Comparison of ENCODE assay signal across 8 cellular contexts in genomic region chr9:89312154-89312616, GRCh38. TPM values are rescaled to one million over a fixed set of nuclear protein-coding genes. Genes with fewer than 3 reads are reported as not detected.
DNase-seq lines count a peak whose midpoint lies in the region; ATAC-seq, FAIRE-seq and TF ChIP-seq lines count a peak whose summit lies in the region.

No MANE protein-coding gene starts in this region.

- no TSS peak for BruUV-seq in endothelial cell of umbilical vein (replicated peaks; lab: Mats Ljungman, UMichigan)

- dilution Hi-C loops in endothelial cell of umbilical vein (cut with MboI; ENCODE audit: extremely low pct_ligation_motif_present, low sequenced_read_pairs), result no loop called here

- peak; percentile 17 for DNase-seq in activated CD4-positive, alpha-beta T cell treated with anti-CD3 and anti-CD28 coated beads for 36 hours
- no peak for DNase-seq in activated CD4-positive, alpha-beta T cell treated with anti-CD3 and anti-CD28 coated beads for 1 hour
- peak; percentile 28 for DNase-seq in RPMI7951 (ENCODE audit: low read depth)
- peak; percentile 59 for DNase-seq in endothelial cell of umbilical vein (ENCODE audit: low read depth, low spot score)
- peak in 1 of 2 donors; percentile 21 for DNase-seq in trophoblast cell
- no peak for DNase-seq in Ammon's horn (ENCODE audit: low spot score)
- no peak for DNase-seq in activated effector memory CD4-positive, alpha-beta T cell treated with anti-CD3 and anti-CD28 coated beads, Interleukin-2, amount 50 U/mL, for 16 hours

- H3K4me2 ChIP-seq in endothelial cell of umbilical vein (ENCODE audit: insufficient read depth, low read length) (peak overlapping the region; percentile 97), trophoblast cell (ENCODE audit: low read length) (peak overlapping the region; percentile 66)

- H3K36me3 Mint-ChIP-seq in activated CD4-positive, alpha-beta T cell treated with anti-CD3 and anti-CD28 coated beads for 36 hours (ENCODE audit: low read depth), result peaks cover 69% of the 10 kb centered on the region

- no peaks in the 10 kb centered on the region for H3K9me3 Mint-ChIP-seq in activated CD4-positive, alpha-beta T cell treated with anti-CD3 and anti-CD28 coated beads for 36 hours (ENCODE audit: low read depth)

- no peak overlapping the region for H2BK12ac ChIP-seq in trophoblast cell (ENCODE audit: low read length)

- no peak overlapping the region for H3K14ac ChIP-seq in trophoblast cell (ENCODE audit: low read length)

- peak overlapping the region; percentile 72 for H3K27ac Mint-ChIP-seq in activated CD4-positive, alpha-beta T cell treated with anti-CD3 and anti-CD28 coated beads for 36 hours

- H3K4me3 Mint-ChIP-seq in activated CD4-positive, alpha-beta T cell treated with anti-CD3 and anti-CD28 coated beads for 36 hours, result peak overlapping the region; percentile 87

- H4K20me1 ChIP-seq in endothelial cell of umbilical vein (replicated peaks; ENCODE audit: control insufficient read depth, extremely low read depth, insufficient read depth, low read length), result no peaks in the 10 kb centered on the region

- peaks cover 61% of the 10 kb centered on the region for H3K79me2 ChIP-seq in endothelial cell of umbilical vein (ENCODE audit: control insufficient read depth, insufficient read depth, low read length)
- H3K79me2 ChIP-seq in trophoblast cell (ENCODE audit: control insufficient read depth, insufficient read depth, low read length, poor library complexity), result peaks cover 18% of the 10 kb centered on the region

- H3K27me3 Mint-ChIP-seq in activated CD4-positive, alpha-beta T cell treated with anti-CD3 and anti-CD28 coated beads for 36 hours, result no peaks in the 10 kb centered on the region

- H4K8ac ChIP-seq in trophoblast cell (ENCODE audit: low read depth, low read length), result no peak overlapping the region

- H2BK120ac ChIP-seq in trophoblast cell (ENCODE audit: insufficient read depth, low read length, poor library complexity), result no peak overlapping the region

- H3K27me3 ChIP-seq in endothelial cell of umbilical vein (ENCODE audit: control insufficient read depth in 2 of 2, insufficient read depth in 2 of 2, low read length in 2 of 2) (no peaks in the 10 kb centered on the region), trophoblast cell (ENCODE audit: insufficient read depth, low read length) (no peaks in the 10 kb centered on the region)

- H3K18ac ChIP-seq in trophoblast cell (ENCODE audit: low read length), result no peak overlapping the region

- no peak for TF ChIP-seq CTCF in endothelial cell of umbilical vein (IDR thresholded peaks at IDR 0.05; ENCODE audit: extremely low read depth in 1 of 2, insufficient read depth in 1 of 2, low read depth in 1 of 2, low read length in 2 of 2)

- no peak overlapping the region for H3K23ac ChIP-seq in trophoblast cell (ENCODE audit: low read length)

- no peak for FAIRE-seq in endothelial cell of umbilical vein (lab: Jason Lieb, UNC)

- CTCF ChIA-PET in activated CD4-positive, alpha-beta T cell treated with anti-CD3 and anti-CD28 coated beads for 36 hours (lab: Charles Lee), result interaction anchor here (0.8 kb wide), 1 partner anchor 8 kb away, joined by 3 read pairs; no protein-coding TSS in a partner anchor
- CTCF ChIA-PET in endothelial cell of umbilical vein (lab: Charles Lee), result interaction anchor here (1.0 kb wide), 1 partner anchor 237 kb away, joined by 4 read pairs; no protein-coding TSS in a partner anchor

- H3K79me1 ChIP-seq in trophoblast cell (ENCODE audit: low read length), result peaks cover 15% of the 10 kb centered on the region

- H3K27ac ChIP-seq in endothelial cell of umbilical vein (ENCODE audit: insufficient read depth, low read depth, low read length) (peak overlapping the region; percentile 85), trophoblast cell (ENCODE audit: low read depth, low read length) (no peak overlapping the region)

- no peak for TF ChIP-seq POLR2A in endothelial cell of umbilical vein (IDR thresholded peaks at IDR 0.05; ENCODE audit: low read depth, low read length)

- peak overlapping the region; percentile 43 for H4K12ac ChIP-seq in trophoblast cell (ENCODE audit: low read depth, low read length)

- no peak overlapping the region for H2AK5ac ChIP-seq in trophoblast cell (ENCODE audit: low read length)

- intact Hi-C loops in activated CD4-positive, alpha-beta T cell treated with anti-CD3 and anti-CD28 coated beads for 36 hours (cut with DNase I, micrococcal nuclease), result loop anchor here (10.0 kb wide), 4 partner anchors 213 to 1337 kb away; partner anchors contain the start of gene CDK20 (in 1 of the 2)
- intact Hi-C loops in endothelial cell of umbilical vein (cut with micrococcal nuclease), result loop anchor here (5.0 to 10.0 kb wide), 2 partner anchors 503 to 925 kb away; partner anchors contain the start of gene SPIN1

- no CpG with 5 or more reads among the region's 11 CpGs for WGBS in trophoblast cell (ENCODE audit: extremely low coverage, insufficient coverage, insufficient read length)

- no peak for ATAC-seq in activated CD4-positive, alpha-beta T cell treated with anti-CD3 and anti-CD28 coated beads for 36 hours
- ATAC-seq in GM18907 (IDR thresholded peaks at IDR 0.05; ENCODE audit: unreplicated experiment), result no peak

- peak overlapping the region; percentile 94 for H3K9ac ChIP-seq in endothelial cell of umbilical vein (replicated peaks; ENCODE audit: extremely low read depth, insufficient read depth, low read length)
- H3K9ac ChIP-seq in trophoblast cell (ENCODE audit: low read length), result peak overlapping the region; percentile 98

- H3K4me3 ChIP-seq in endothelial cell of umbilical vein (replicated peaks in 1 of 3; ENCODE audit: insufficient read depth in 1 of 3, low read depth in 1 of 3, low read length in 3 of 3), result peak overlapping the region; percentile 70 to 98 (median 97)
- peak overlapping the region; percentile 93 for H3K4me3 ChIP-seq in trophoblast cell (ENCODE audit: low read depth, low read length)

- peaks cover 50% of the 10 kb centered on the region for H3K4me1 Mint-ChIP-seq in activated CD4-positive, alpha-beta T cell treated with anti-CD3 and anti-CD28 coated beads for 36 hours

- H3K36me3 ChIP-seq in endothelial cell of umbilical vein (ENCODE audit: control insufficient read depth in 2 of 2, extremely low read depth in 1 of 2, insufficient read depth in 2 of 2, low read length in 2 of 2) (peaks cover 0 to 18% of the 10 kb centered on the region in 2 experiments), trophoblast cell (ENCODE audit: control insufficient read depth in 1 of 2, insufficient read depth in 2 of 2, low read length in 2 of 2) (peaks cover 0 to 4% of the 10 kb centered on the region in 2 experiments)

- no peak overlapping the region for H4K91ac ChIP-seq in trophoblast cell (ENCODE audit: low read depth, low read length)

- H3K9me3 ChIP-seq in endothelial cell of umbilical vein (replicated peaks; ENCODE audit: control insufficient read depth, insufficient read depth, low read length) (no peaks in the 10 kb centered on the region), trophoblast cell (ENCODE audit: insufficient read depth, low read depth, low read length) (no peaks in the 10 kb centered on the region)

- H3K4me1 ChIP-seq in endothelial cell of umbilical vein (ENCODE audit: control insufficient read depth, extremely low read depth, insufficient read depth, low read length), result peaks cover 28% of the 10 kb centered on the region
- peaks cover 5 to 6% of the 10 kb centered on the region in 2 experiments for H3K4me1 ChIP-seq in trophoblast cell (ENCODE audit: control insufficient read depth in 1 of 2, insufficient read depth in 2 of 2, low read length in 2 of 2)

- peak overlapping the region; percentile 97 for H3K4ac ChIP-seq in trophoblast cell (ENCODE audit: low read depth, low read length)

- POLR2A ChIA-PET in activated CD4-positive, alpha-beta T cell treated with anti-CD3 and anti-CD28 coated beads for 36 hours (lab: Charles Lee), result interaction anchor here (0.5 kb wide), 1 partner anchor 44 kb away, joined by 3 read pairs; no protein-coding TSS in a partner anchor
- POLR2A ChIA-PET in endothelial cell of umbilical vein (lab: Charles Lee), result interaction anchor here (0.8 kb wide), 1 partner anchor 159 kb away, joined by 3 read pairs; no protein-coding TSS in a partner anchor

- H2AFZ ChIP-seq in endothelial cell of umbilical vein (ENCODE audit: low read depth, low read length) (peak overlapping the region; percentile 49), trophoblast cell (ENCODE audit: insufficient read depth, low read length, poor library complexity) (no peak overlapping the region)

- H2BK5ac ChIP-seq in trophoblast cell (ENCODE audit: low read depth, low read length, poor library complexity), result no peak overlapping the region

- no peaks in the 10 kb centered on the region for H3K9me1 ChIP-seq in endothelial cell of umbilical vein (replicated peaks; ENCODE audit: control insufficient read depth, extremely low read depth, insufficient read depth, low read length)

TF ChIP-seq in endothelial cell of umbilical vein, 7 proteins besides CTCF, POLR2A, EP300 and RAD21 (continues in another document):
- no peak for TF ChIP-seq MYC (IDR thresholded peaks at IDR 0.05; ENCODE audit: low read depth, low read length)

RNA-seq across cellular contexts. Expression of gene CKS2, which starts 1.2 kb away (rescaled TPM):
- total RNA-seq in activated CD4-positive, alpha-beta T cell treated with anti-CD3 and anti-CD28 coated beads for 36 hours, result 100 to 1,000 TPM; 236 to 256 TPM
- total RNA-seq in RPMI7951 (2014; rRNA removed; shearing (Covaris generic)), result 934 and 1,193 TPM in 2 replicates
- total RNA-seq in endothelial cell of umbilical vein, result 149 and 153 TPM in 2 replicates
- polyA plus RNA-seq in endothelial cell of umbilical vein, result 269 and 302 TPM in 2 replicates
- 415 TPM in 2 replicates for polyA plus RNA-seq in endothelial cell of umbilical vein (2011; cell fraction: cytosol; rRNA removed)
- polyA plus RNA-seq in endothelial cell of umbilical vein (2011; cell fraction: nucleus; rRNA removed), result 154 and 164 TPM in 2 replicates
- polyA plus RNA-seq in endothelial cell of umbilical vein (2012), result 219 and 459 TPM in 2 replicates
- 80.2 and 88.4 TPM in 2 replicates for polyA minus RNA-seq in endothelial cell of umbilical vein
- 155 TPM for polyA minus RNA-seq in endothelial cell of umbilical vein (2011; cell fraction: cytosol; rRNA and poly(A)+ RNA removed)
- polyA minus RNA-seq in endothelial cell of umbilical vein (2011; cell fraction: nucleus; rRNA and poly(A)+ RNA removed), result 19.5 and 25.2 TPM in 2 replicates
- polyA plus RNA-seq in trophoblast cell (2013), result 352 and 395 TPM in 2 replicates

RNA-seq across cellular contexts. Expression of gene SECISBP2, which starts 6.1 kb away (rescaled TPM):
- total RNA-seq in activated CD4-positive, alpha-beta T cell treated with anti-CD3 and anti-CD28 coated beads for 36 hours, result 10 to 100 TPM; 38.6 to 49.9 TPM
- 10.0 and 11.1 TPM in 2 replicates for total RNA-seq in RPMI7951 (2014; rRNA removed; shearing (Covaris generic))
- 34.1 and 36.3 TPM in 2 replicates for total RNA-seq in endothelial cell of umbilical vein
- polyA plus RNA-seq in endothelial cell of umbilical vein, result 18.0 and 22.7 TPM in 2 replicates
- polyA plus RNA-seq in endothelial cell of umbilical vein (2011; cell fraction: cytosol; rRNA removed), result 23.6 TPM in 2 replicates
- 94.9 and 107 TPM in 2 replicates for polyA plus RNA-seq in endothelial cell of umbilical vein (2011; cell fraction: nucleus; rRNA removed)
- polyA plus RNA-seq in endothelial cell of umbilical vein (2012), result 19.6 and 21.6 TPM in 2 replicates
- polyA minus RNA-seq in endothelial cell of umbilical vein, result 37.7 and 39.6 TPM in 2 replicates
- polyA minus RNA-seq in endothelial cell of umbilical vein (2011; cell fraction: cytosol; rRNA and poly(A)+ RNA removed), result 17.7 TPM
- polyA minus RNA-seq in endothelial cell of umbilical vein (2011; cell fraction: nucleus; rRNA and poly(A)+ RNA removed), result 62.4 and 97.5 TPM in 2 replicates
- 32.7 and 32.9 TPM in 2 replicates for polyA plus RNA-seq in trophoblast cell (2013)

Comparison
In these comparisons a context has a peak if more than half of its experiments do, and no peak if none do; other contexts are left out.
1. DNase-seq: peak in activated CD4-positive, alpha-beta T cell treated with anti-CD3 and anti-CD28 coated beads for 36 hours (single experiment), RPMI7951 (single experiment) and endothelial cell of umbilical vein (single experiment); none in activated CD4-positive, alpha-beta T cell treated with anti-CD3 and anti-CD28 coated beads for 1 hour (single experiment), Ammon's horn (single experiment) and activated effector memory CD4-positive, alpha-beta T cell treated with anti-CD3 and anti-CD28 coated beads, Interleukin-2, amount 50 U/mL, for 16 hours (single experiment).